Comparison of ENCODE assay signal across 22 cellular contexts in the genomic region with DNA sequence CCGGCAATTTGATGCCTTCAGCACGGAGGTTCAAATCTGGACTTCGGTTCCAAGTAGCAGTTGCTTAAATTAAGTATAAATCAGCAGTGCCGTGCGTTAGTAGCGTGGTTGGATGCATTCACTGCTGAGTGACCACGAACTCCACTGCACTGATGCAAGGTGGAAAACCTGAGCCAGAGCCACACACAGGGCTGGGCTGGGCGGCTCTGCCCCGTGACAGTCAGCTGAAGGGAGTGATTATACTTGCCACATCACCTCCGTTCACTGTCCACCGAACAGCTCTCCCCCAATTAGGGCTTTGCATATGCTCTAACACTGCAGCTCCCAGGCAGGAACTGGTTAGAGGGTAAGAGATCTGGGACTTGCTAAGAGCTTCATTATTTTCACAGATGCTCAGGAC. TPM values are rescaled to one million over a fixed set of nuclear protein-coding genes. Genes with fewer than 3 reads are reported as not detected.
"Had no signal": no experiment of that assay in that cellular context is flagged by ENCODE, and none has a peak within 500 bp of the region (broad histone marks: within the 10 kb centered on the region; RNA-seq: fewer than 3 reads in every experiment).

No MANE protein-coding gene starts in this region.

- DNase-seq: activated CD4-positive, alpha-beta memory T cell treated with anti-CD3 and anti-CD28 coated beads for 36 hours; activated CD4-positive, alpha-beta T cell treated with anti-CD3 and anti-CD28 coated beads for 4 hours; activated naive CD4-positive, alpha-beta T cell treated with anti-CD3 and anti-CD28 coated beads for 36 hours; activated T-cell treated with anti-CD3 and anti-CD28 coated beads, Interleukin-2, amount 50 U/mL, for 1 hour; effector CD4-positive, alpha-beta T cell; esophagus squamous epithelium; islet precursor cell; left lung; mucosa of descending colon; naive B cell; SK-N-SH; stimulated activated CD4-positive, alpha-beta T cell treated with anti-CD3 and anti-CD28 coated beads, Interleukin-2, amount 100 ng/mL, for 48 hours; stimulated activated naive CD8-positive, alpha-beta T cell treated with anti-CD3 and anti-CD28 coated beads, Interleukin-15, amount 100 ng/mL, for 72 hours; transverse colon had no signal

- H3K4me1 Mint-ChIP-seq: memory B cell; naive B cell; stimulated activated naive CD8-positive, alpha-beta T cell treated with anti-CD3 and anti-CD28 coated beads, Interleukin-15, amount 100 ng/mL, for 72 hours had no signal

- ATAC-seq: left lung; stimulated activated naive CD8-positive, alpha-beta T cell treated with anti-CD3 and anti-CD28 coated beads, Interleukin-15, amount 100 ng/mL, for 72 hours had no signal

- H3K4me3 Mint-ChIP-seq: activated CD4-positive, alpha-beta memory T cell treated with anti-CD3 and anti-CD28 coated beads for 36 hours; activated naive CD4-positive, alpha-beta T cell treated with anti-CD3 and anti-CD28 coated beads for 36 hours; memory B cell; naive B cell; stimulated activated naive CD8-positive, alpha-beta T cell treated with anti-CD3 and anti-CD28 coated beads, Interleukin-15, amount 100 ng/mL, for 72 hours; T-helper 2 cell treated with Interferon-gamma antibody and Interleukin-4, amounts not matched to agents 5 μg/mL and 100 μg/mL, for 36 hours; WTC11 had no signal

- H3K27ac ChIP-seq: esophagus squamous epithelium, left lung, parathyroid adenoma, skin epidermis, suprapubic skin, transverse colon, vagina had no signal

- H3K27ac Mint-ChIP-seq: activated CD4-positive, alpha-beta memory T cell treated with anti-CD3 and anti-CD28 coated beads for 36 hours; activated naive CD4-positive, alpha-beta T cell treated with anti-CD3 and anti-CD28 coated beads for 36 hours; activated T-helper 2 cell treated with anti-CD3 and anti-CD28 coated beads, Interferon-gamma antibody, Interleukin-2, Interleukin-4, amounts not matched to agents 10 μg/mL and 5 μg/mL and 100 μg/mL, durations not matched to agents 14 hours and 24 hours and 36 hours; memory B cell; T-helper 2 cell treated with Interferon-gamma antibody and Interleukin-4, amounts not matched to agents 5 μg/mL and 100 μg/mL, for 36 hours; WTC11 had no signal

- H3K27me3 Mint-ChIP-seq: activated CD4-positive, alpha-beta memory T cell treated with anti-CD3 and anti-CD28 coated beads for 36 hours; memory B cell; naive B cell; stimulated activated naive CD8-positive, alpha-beta T cell treated with anti-CD3 and anti-CD28 coated beads, Interleukin-15, amount 100 ng/mL, for 72 hours had no signal

- H3K9me3 Mint-ChIP-seq: activated CD4-positive, alpha-beta memory T cell treated with anti-CD3 and anti-CD28 coated beads for 36 hours; activated naive CD4-positive, alpha-beta T cell treated with anti-CD3 and anti-CD28 coated beads for 36 hours; activated T-helper 2 cell treated with anti-CD3 and anti-CD28 coated beads, Interferon-gamma antibody, Interleukin-2, Interleukin-4, amounts not matched to agents 10 μg/mL and 5 μg/mL and 100 μg/mL, durations not matched to agents 14 hours and 24 hours and 36 hours; memory B cell; naive B cell; T-helper 2 cell treated with Interferon-gamma antibody and Interleukin-4, amounts not matched to agents 5 μg/mL and 100 μg/mL, for 36 hours; WTC11 had no signal

- H3K36me3 Mint-ChIP-seq: activated CD4-positive, alpha-beta memory T cell treated with anti-CD3 and anti-CD28 coated beads for 36 hours; WTC11 had no signal

RNA-seq across cellular contexts. Expression of gene PPP1R3G, which starts 22.2 kb away (rescaled TPM):
- total RNA-seq: activated CD4-positive, alpha-beta memory T cell treated with anti-CD3 and anti-CD28 coated beads for 36 hours; activated naive CD4-positive, alpha-beta T cell treated with anti-CD3 and anti-CD28 coated beads for 36 hours had no signal
